13 cellular contexts compared by ENCODE assay signal in the genomic region with DNA sequence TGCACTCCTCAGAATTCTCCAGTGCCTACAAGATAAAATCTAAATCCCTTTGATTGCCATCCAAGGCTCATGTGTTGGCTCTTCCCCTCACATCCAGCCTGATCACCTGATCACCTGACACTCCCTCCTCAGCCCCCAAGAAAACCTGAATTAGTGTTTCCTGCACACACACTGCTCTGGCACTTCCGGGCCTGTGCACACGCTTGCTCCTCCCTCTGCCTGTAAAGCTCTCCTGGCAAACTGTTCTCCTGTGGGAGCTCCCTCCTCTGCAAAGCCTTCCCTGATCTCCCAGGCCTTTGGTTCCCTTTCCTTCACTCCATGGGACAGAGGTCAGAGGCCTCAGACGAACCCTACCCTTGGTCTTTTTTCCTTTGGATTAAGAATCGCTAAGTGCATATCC.
"Had no signal": no experiment of that assay in that cellular context is flagged by ENCODE, and none has a peak within 500 bp of the region (broad histone marks: within the 10 kb centered on the region; RNA-seq: fewer than 3 reads in every experiment).

No MANE protein-coding gene starts in this region.

- H2AFZ ChIP-seq: parathyroid adenoma had no signal

- FAIRE-seq: urothelium cell line had no signal

- H3K4me1 ChIP-seq: esophagus muscularis mucosa, left lung, parathyroid adenoma had no signal

- H3K9ac ChIP-seq: parathyroid adenoma had no signal

- ATAC-seq: heart left ventricle, left lung had no signal

- DNase-seq: activated CD4-positive, alpha-beta memory T cell treated with anti-CD3 and anti-CD28 coated beads, Interleukin-2, amount 10 ng/mL, durations not matched to agents 7 days and 5 days; activated CD4-positive, alpha-beta T cell treated with anti-CD3 and anti-CD28 coated beads for 1 hour; activated CD8-positive, alpha-beta memory T cell treated with anti-CD3 and anti-CD28 coated beads, Interleukin-2, amount 50 U/mL, for 48 hours; activated naive CD4-positive, alpha-beta T cell treated with anti-CD3 and anti-CD28 coated beads, Interleukin-2, amount 10 ng/mL, durations not matched to agents 7 days and 5 days; amygdala; brain microvascular endothelial cell; endodermal cell; heart left ventricle; left lung had no signal

- H3K36me3 ChIP-seq: brain microvascular endothelial cell, esophagus muscularis mucosa, heart left ventricle, left lung had no signal

- H3K9me3 ChIP-seq: esophagus muscularis mucosa, heart left ventricle, left lung had no signal

- H3K27me3 ChIP-seq: brain microvascular endothelial cell, esophagus muscularis mucosa, heart left ventricle, left lung had no signal

- H3K27ac ChIP-seq: brain microvascular endothelial cell, esophagus muscularis mucosa, heart left ventricle, left lung, parathyroid adenoma, skin epidermis had no signal

- H3K4me3 ChIP-seq: esophagus muscularis mucosa, heart left ventricle, left lung, skin epidermis had no signal
